In the genomic region with DNA sequence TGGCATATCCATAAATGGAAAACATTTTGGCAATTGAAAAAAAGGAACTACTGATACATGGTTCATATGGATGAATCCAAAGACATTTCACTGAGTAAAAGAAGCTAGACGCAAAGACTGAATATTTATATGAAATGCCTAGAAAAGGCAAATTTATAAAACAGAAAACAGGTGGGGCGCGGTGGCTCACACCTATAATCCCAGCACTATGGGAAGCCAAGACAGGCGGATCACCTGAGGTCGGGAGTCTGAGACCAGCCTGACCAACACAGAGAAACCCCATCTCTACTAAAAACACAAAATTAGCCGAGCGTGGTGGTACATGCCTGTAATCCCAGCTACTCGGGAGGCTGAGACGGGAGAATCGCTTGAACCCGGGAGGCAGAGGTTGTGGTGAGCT, we compare ENCODE assay signal across 2 cellular contexts. TPM values are rescaled to one million over a fixed set of nuclear protein-coding genes. Genes with fewer than 3 reads are reported as not detected.
"Had no signal": no experiment of that assay in that cellular context is flagged by ENCODE, and none has a peak within 500 bp of the region (broad histone marks: within the 10 kb centered on the region; RNA-seq: fewer than 3 reads in every experiment).

No MANE protein-coding gene starts in this region.

RNA-seq across cellular contexts. Expression of gene HTR1E, which starts 9.5 kb away (rescaled TPM):
- total RNA-seq: G401, GM12878 had no signal
